ENCODE assay signal across 10 cellular contexts in genomic region chr9:98101416-98101815, GRCh38. TPM values are rescaled to one million over a fixed set of nuclear protein-coding genes. Genes with fewer than 3 reads are reported as not detected.
DNase-seq lines count a peak whose midpoint lies in the region; ATAC-seq and TF ChIP-seq lines count a peak whose summit lies in the region.
"Had no signal": no experiment of that assay in that cellular context is flagged by ENCODE, and none has a peak within 500 bp of the region (broad histone marks: within the 10 kb centered on the region; RNA-seq: fewer than 3 reads in every experiment).

No MANE protein-coding gene starts in this region.

- H3K27me3 Mint-ChIP-seq in activated T-helper 17 cell treated with anti-CD3 and anti-CD28 coated beads, Interleukin-2, amount 50 U/mL, for 72 hours = no peaks in the 10 kb centered on the region

- peak overlapping the region; percentile 56 for H3K9ac ChIP-seq in DND-41 (ENCODE audit: low read depth, low read length)

- peaks cover 52% of the 10 kb centered on the region for H3K4me1 Mint-ChIP-seq in activated T-helper 17 cell treated with anti-CD3 and anti-CD28 coated beads, Interleukin-2, amount 50 U/mL, for 72 hours

- H3K79me2 ChIP-seq in DND-41 (ENCODE audit: insufficient read depth, low read length) = peaks cover 51% of the 10 kb centered on the region

- H3K4me2 ChIP-seq in DND-41 (ENCODE audit: insufficient read depth, low read length) = peak overlapping the region; percentile 47

- 91 to 94% methylated on average over 7 of the region's 7 CpGs for WGBS in heart right ventricle, 2 donors

- H3K27me3 ChIP-seq in DND-41 (ENCODE audit: insufficient read depth, low read length, poor library complexity) = no peaks in the 10 kb centered on the region
- no peaks in the 10 kb centered on the region for H3K27me3 ChIP-seq in neutrophil
- no peaks in the 10 kb centered on the region for H3K27me3 ChIP-seq in heart right ventricle

- peak overlapping the region; percentile 83 for H3K4me3 Mint-ChIP-seq in activated T-helper 17 cell treated with anti-CD3 and anti-CD28 coated beads, Interleukin-2, amount 50 U/mL, for 72 hours

- H3K27ac Mint-ChIP-seq in activated T-helper 17 cell treated with anti-CD3 and anti-CD28 coated beads, Interleukin-2, amount 50 U/mL, for 72 hours = peak overlapping the region; percentile 81

- H3K9me3 Mint-ChIP-seq in activated T-helper 17 cell treated with anti-CD3 and anti-CD28 coated beads, Interleukin-2, amount 50 U/mL, for 72 hours = no peaks in the 10 kb centered on the region

- no peak overlapping the region for H2AFZ ChIP-seq in DND-41 (ENCODE audit: low read depth, low read length)

- no peaks in the 10 kb centered on the region for H4K20me1 ChIP-seq in DND-41 (ENCODE audit: insufficient read depth, low read length)

- DNase-seq in DND-41 = no peak
- no peak for DNase-seq in NOMO-1 treated with DMSO at 0.1 percent for 48 hours (lab: John Stamatoyannopoulos, UW; ENCODE audit: unreplicated experiment)
- DNase-seq in heart right ventricle = no peak
- DNase-seq: Caco-2, HCEC 1CT had no signal

- peaks cover 63% of the 10 kb centered on the region for H3K36me3 Mint-ChIP-seq in activated T-helper 17 cell treated with anti-CD3 and anti-CD28 coated beads, Interleukin-2, amount 50 U/mL, for 72 hours (ENCODE audit: low read depth)

- H3K27ac ChIP-seq in DND-41 (ENCODE audit: low read length) (peak overlapping the region; percentile 94), neutrophil (peak overlapping the region; percentile 44), heart right ventricle (peak overlapping the region in 1 of 10 donors; percentile 74)

- ATAC-seq in DND-41 (ENCODE audit: insufficient read depth, low read depth) (0 out of 3 replicates have a peak, but pooled peaks have one; percentile 1), HG03025 (IDR thresholded peaks at IDR 0.05; ENCODE audit: low FRiP score, unreplicated experiment) (peak; percentile 1), heart right ventricle (no peak), GM21619 (IDR thresholded peaks at IDR 0.05; ENCODE audit: unreplicated experiment) (no peak)
- no peak for ATAC-seq in activated T-helper 17 cell treated with anti-CD3 and anti-CD28 coated beads, Interleukin-2, amount 50 U/mL, for 72 hours (replicated peaks)
- ATAC-seq: HepG2 had no signal

- H3K4me1 ChIP-seq in DND-41 (ENCODE audit: insufficient read depth, low read length) (peaks cover 58% of the 10 kb centered on the region), neutrophil (ENCODE audit: control insufficient read depth in 1 of 2, insufficient read depth in 1 of 2, low read depth in 1 of 2, low read length in 1 of 2) (peaks cover 23 to 35% of the 10 kb centered on the region in 2 experiments), heart right ventricle (peaks cover 0 to 56% (median 0%) of the 10 kb centered on the region in 9 donors)

- H3K36me3 ChIP-seq in DND-41 (ENCODE audit: insufficient read depth, low read length) = peaks cover 57% of the 10 kb centered on the region
- H3K36me3 ChIP-seq in neutrophil = peaks cover 33% of the 10 kb centered on the region
- H3K36me3 ChIP-seq in heart right ventricle = peaks cover 0 to 56% (median 0%) of the 10 kb centered on the region in 9 donors

- 0 out of 4 replicates have a peak overlapping the region, but pooled peaks of 1 of the 2 experiments have one; percentile 12 for H3K4me3 ChIP-seq in DND-41 (ENCODE audit: low read depth in 1 of 2, low read length in 2 of 2)
- H3K4me3 ChIP-seq in neutrophil (ENCODE audit: low read depth in 1 of 2, low read length in 1 of 2) = no peak overlapping the region
- H3K4me3 ChIP-seq in heart right ventricle = no peak overlapping the region

- intact Hi-C loops in heart right ventricle (cut with DNase I) = no loop called here

- H3K9me3 ChIP-seq in DND-41 (ENCODE audit: insufficient read depth, low read length, severe bottlenecking) (no peaks in the 10 kb centered on the region), neutrophil (no peaks in the 10 kb centered on the region), heart right ventricle (peaks cover 0 to 9% (median 0%) of the 10 kb centered on the region in 11 donors)

- TF ChIP-seq CTCF in DND-41 (IDR thresholded peaks at IDR 0.05; ENCODE audit: borderline replicate concordance, extremely low read depth, low read length, poor library complexity, severe bottlenecking) (no peak), neutrophil (IDR thresholded peaks at IDR 0.05) (no peak), heart right ventricle (IDR thresholded peaks at IDR 0.05) (no peak)

RNA-seq across cellular contexts. Expression of gene TRIM14, which starts 17.6 kb away (rescaled TPM):
- 10 to 100 TPM; 43.4 to 57.8 TPM for total RNA-seq in activated T-helper 17 cell treated with anti-CD3 and anti-CD28 coated beads, Interleukin-2, amount 50 U/mL, for 72 hours
- total RNA-seq in heart right ventricle = 10 to 100 TPM in 1 of 10 donors, 1 to 10 TPM in 6, under 1 TPM in 3; 0.47 to 11.2 (median 1.8) TPM
- polyA plus RNA-seq in heart right ventricle = 1 to 10 TPM in 1 of 2 donors, under 1 TPM in 1; 0.88 to 1.7 TPM

RNA-seq across cellular contexts. Expression of gene NANS, which starts 44.9 kb away (rescaled TPM):
- total RNA-seq in activated T-helper 17 cell treated with anti-CD3 and anti-CD28 coated beads, Interleukin-2, amount 50 U/mL, for 72 hours = 10 to 100 TPM; 46.4 to 54.4 TPM
- 10 to 100 TPM; 20.0 to 43.7 (median 30.0) TPM for total RNA-seq in heart right ventricle
- 100 to 1,000 TPM in 1 of 2 donors, 10 to 100 TPM in 1; 38.3 to 141 TPM for polyA plus RNA-seq in heart right ventricle

Comparison
In these comparisons a context has a peak if more than half of its experiments do, and no peak if none do; other contexts are left out.
1. ATAC-seq: peak in DND-41 (single experiment) and HG03025 (single experiment); none in activated T-helper 17 cell treated with anti-CD3 and anti-CD28 coated beads, Interleukin-2, amount 50 U/mL, for 72 hours (single experiment), heart right ventricle (0 of 8) and GM21619 (single experiment).